1 cellular context compared by ENCODE assay signal in the genomic region with DNA sequence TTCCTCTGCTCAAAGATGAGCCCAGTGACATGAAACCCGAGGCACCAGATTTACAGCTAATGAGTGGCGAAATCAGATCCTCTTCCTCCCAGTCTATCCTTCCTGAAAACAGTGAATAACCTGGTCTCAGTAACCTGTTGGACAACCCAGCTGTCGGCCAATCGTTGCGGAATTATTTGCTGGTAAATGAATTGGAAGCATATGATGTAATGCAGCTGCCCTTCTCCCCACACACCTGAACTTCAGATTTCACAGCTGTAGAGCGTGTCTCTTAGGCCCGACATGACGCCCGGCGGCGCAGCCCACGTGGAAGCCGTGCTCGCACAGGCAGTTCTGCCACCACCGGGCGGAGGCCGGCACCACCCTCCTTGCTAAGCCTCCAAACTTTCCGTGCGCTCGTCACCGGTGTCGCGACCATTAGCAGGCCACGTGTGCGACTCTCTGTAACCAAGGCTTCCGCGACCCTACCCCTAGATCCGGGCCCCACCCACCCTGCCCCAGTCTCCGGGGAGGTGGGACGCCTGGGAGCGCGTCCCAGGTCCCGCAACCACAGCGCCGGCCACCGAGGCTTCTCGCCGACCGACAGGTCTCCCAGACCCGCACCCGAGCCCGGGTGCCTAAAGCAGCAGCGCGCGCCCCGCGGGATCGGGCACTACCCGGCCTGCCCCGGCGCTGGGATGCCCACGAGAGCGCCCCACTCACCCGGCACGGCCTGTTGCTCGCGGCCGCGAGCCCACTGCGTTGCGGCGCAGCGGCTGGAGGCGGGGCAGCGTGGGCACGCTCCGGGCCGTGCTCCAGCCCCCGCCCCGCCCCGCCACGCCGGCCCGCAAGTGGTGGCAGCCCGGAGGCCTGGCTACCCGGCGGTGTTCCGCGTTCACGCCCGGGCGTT.
TF ChIP-seq lines count a peak whose summit lies in the region.

RIOX2 (minus strand) TSS at position 753 of the 889 bp plus-strand sequence. CDS start 4,838 bp downstream, outside the sequence.

TF ChIP-seq in HepG2, 621 proteins besides CTCF, POLR2A, EP300 and RAD21 (continued from another document and continues in another):
- TF ChIP-seq MEF2D (CRISPR knock-in tag; IDR thresholded peaks at IDR 0.05) (0 out of 2 replicates have a peak, but pooled peaks have one; percentile 68), MTA1 (CRISPR knock-in tag; IDR thresholded peaks at IDR 0.05; ENCODE audit: borderline replicate concordance) (no peak), AKAP8 (CRISPR knock-in tag; IDR thresholded peaks at IDR 0.05) (no peak), SNRNP70 (IDR thresholded peaks at IDR 0.05; ENCODE audit: low read depth, low read length) (no peak), RBFOX2 (IDR thresholded peaks at IDR 0.05; ENCODE audit: low read depth, low read length) (peak; percentile 89), SSRP1 (CRISPR knock-in tag; IDR thresholded peaks at IDR 0.05) (no peak), TSC22D2 (CRISPR knock-in tag; IDR thresholded peaks at IDR 0.05; ENCODE audit: borderline replicate concordance) (no peak), HNRNPH1 (optimal IDR thresholded peaks at IDR 0.05; ENCODE audit: low read depth, low read length) (no peak), ARNT2 (CRISPR knock-in tag; IDR thresholded peaks at IDR 0.05; ENCODE audit: low read depth) (peak; percentile 48; the same call in 1 of the 2 replicates), XRCC5 (optimal IDR thresholded peaks at IDR 0.05; ENCODE audit: low read length) (no peak), NFE2 (CRISPR knock-in tag; IDR thresholded peaks at IDR 0.05) (no peak), ATM (IDR thresholded peaks at IDR 0.05; ENCODE audit: borderline replicate concordance) (no peak), ZNF329 (CRISPR knock-in tag; IDR thresholded peaks at IDR 0.05; ENCODE audit: low read depth) (no peak), TBP (CRISPR knock-in tag; IDR thresholded peaks at IDR 0.05) (no peak), SP1 (IDR thresholded peaks at IDR 0.05) (no peak), SP1 (CRISPR knock-in tag; IDR thresholded peaks at IDR 0.05) (no peak), PBX3 (CRISPR knock-in tag; IDR thresholded peaks at IDR 0.05; ENCODE audit: borderline replicate concordance) (no peak), THAP9 (CRISPR knock-in tag; IDR thresholded peaks at IDR 0.05; ENCODE audit: borderline replicate concordance) (peak; percentile 57; the same call in 1 of the 2 replicates), ZNF577 (CRISPR knock-in tag; IDR thresholded peaks at IDR 0.05; ENCODE audit: borderline replicate concordance, low read depth) (no peak), PATZ1 (CRISPR knock-in tag; IDR thresholded peaks at IDR 0.05) (peak; percentile 47; the same call in 1 of the 2 replicates), HNRNPL (IDR thresholded peaks at IDR 0.05; ENCODE audit: low read depth, low read length) (peak; percentile 27; the same call in 1 of the 2 replicates), NR1H2 (CRISPR knock-in tag; IDR thresholded peaks at IDR 0.05; ENCODE audit: borderline replicate concordance, low read depth) (no peak), SAFB2 (CRISPR knock-in tag; IDR thresholded peaks at IDR 0.05; ENCODE audit: borderline replicate concordance, low read depth) (no peak; the same call in none of the 2 replicates), MBD4 (IDR thresholded peaks at IDR 0.05; ENCODE audit: borderline replicate concordance, low read length) (no peak)
- TF ChIP-seq, protein P1, sequence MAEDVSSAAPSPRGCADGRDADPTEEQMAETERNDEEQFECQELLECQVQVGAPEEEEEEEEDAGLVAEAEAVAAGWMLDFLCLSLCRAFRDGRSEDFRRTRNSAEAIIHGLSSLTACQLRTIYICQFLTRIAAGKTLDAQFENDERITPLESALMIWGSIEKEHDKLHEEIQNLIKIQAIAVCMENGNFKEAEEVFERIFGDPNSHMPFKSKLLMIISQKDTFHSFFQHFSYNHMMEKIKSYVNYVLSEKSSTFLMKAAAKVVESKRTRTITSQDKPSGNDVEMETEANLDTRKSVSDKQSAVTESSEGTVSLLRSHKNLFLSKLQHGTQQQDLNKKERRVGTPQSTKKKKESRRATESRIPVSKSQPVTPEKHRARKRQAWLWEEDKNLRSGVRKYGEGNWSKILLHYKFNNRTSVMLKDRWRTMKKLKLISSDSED (CRISPR knock-in tag; IDR thresholded peaks at IDR 0.05), result no peak
- TF ChIP-seq, protein P2, sequence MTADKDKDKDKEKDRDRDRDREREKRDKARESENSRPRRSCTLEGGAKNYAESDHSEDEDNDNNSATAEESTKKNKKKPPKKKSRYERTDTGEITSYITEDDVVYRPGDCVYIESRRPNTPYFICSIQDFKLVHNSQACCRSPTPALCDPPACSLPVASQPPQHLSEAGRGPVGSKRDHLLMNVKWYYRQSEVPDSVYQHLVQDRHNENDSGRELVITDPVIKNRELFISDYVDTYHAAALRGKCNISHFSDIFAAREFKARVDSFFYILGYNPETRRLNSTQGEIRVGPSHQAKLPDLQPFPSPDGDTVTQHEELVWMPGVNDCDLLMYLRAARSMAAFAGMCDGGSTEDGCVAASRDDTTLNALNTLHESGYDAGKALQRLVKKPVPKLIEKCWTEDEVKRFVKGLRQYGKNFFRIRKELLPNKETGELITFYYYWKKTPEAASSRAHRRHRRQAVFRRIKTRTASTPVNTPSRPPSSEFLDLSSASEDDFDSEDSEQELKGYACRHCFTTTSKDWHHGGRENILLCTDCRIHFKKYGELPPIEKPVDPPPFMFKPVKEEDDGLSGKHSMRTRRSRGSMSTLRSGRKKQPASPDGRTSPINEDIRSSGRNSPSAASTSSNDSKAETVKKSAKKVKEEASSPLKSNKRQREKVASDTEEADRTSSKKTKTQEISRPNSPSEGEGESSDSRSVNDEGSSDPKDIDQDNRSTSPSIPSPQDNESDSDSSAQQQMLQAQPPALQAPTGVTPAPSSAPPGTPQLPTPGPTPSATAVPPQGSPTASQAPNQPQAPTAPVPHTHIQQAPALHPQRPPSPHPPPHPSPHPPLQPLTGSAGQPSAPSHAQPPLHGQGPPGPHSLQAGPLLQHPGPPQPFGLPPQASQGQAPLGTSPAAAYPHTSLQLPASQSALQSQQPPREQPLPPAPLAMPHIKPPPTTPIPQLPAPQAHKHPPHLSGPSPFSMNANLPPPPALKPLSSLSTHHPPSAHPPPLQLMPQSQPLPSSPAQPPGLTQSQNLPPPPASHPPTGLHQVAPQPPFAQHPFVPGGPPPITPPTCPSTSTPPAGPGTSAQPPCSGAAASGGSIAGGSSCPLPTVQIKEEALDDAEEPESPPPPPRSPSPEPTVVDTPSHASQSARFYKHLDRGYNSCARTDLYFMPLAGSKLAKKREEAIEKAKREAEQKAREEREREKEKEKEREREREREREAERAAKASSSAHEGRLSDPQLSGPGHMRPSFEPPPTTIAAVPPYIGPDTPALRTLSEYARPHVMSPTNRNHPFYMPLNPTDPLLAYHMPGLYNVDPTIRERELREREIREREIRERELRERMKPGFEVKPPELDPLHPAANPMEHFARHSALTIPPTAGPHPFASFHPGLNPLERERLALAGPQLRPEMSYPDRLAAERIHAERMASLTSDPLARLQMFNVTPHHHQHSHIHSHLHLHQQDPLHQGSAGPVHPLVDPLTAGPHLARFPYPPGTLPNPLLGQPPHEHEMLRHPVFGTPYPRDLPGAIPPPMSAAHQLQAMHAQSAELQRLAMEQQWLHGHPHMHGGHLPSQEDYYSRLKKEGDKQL (CRISPR knock-in tag; IDR thresholded peaks at IDR 0.05; ENCODE audit: low read depth), result no peak
- TF ChIP-seq, protein P3, sequence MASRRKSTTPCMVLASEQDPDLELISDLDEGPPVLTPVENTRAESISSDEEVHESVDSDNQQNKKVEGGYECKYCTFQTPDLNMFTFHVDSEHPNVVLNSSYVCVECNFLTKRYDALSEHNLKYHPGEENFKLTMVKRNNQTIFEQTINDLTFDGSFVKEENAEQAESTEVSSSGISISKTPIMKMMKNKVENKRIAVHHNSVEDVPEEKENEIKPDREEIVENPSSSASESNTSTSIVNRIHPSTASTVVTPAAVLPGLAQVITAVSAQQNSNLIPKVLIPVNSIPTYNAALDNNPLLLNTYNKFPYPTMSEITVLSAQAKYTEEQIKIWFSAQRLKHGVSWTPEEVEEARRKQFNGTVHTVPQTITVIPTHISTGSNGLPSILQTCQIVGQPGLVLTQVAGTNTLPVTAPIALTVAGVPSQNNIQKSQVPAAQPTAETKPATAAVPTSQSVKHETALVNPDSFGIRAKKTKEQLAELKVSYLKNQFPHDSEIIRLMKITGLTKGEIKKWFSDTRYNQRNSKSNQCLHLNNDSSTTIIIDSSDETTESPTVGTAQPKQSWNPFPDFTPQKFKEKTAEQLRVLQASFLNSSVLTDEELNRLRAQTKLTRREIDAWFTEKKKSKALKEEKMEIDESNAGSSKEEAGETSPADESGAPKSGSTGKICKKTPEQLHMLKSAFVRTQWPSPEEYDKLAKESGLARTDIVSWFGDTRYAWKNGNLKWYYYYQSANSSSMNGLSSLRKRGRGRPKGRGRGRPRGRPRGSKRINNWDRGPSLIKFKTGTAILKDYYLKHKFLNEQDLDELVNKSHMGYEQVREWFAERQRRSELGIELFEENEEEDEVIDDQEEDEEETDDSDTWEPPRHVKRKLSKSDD (CRISPR knock-in tag; IDR thresholded peaks at IDR 0.05; ENCODE audit: low read depth), result no peak
- TF ChIP-seq, protein P4, sequence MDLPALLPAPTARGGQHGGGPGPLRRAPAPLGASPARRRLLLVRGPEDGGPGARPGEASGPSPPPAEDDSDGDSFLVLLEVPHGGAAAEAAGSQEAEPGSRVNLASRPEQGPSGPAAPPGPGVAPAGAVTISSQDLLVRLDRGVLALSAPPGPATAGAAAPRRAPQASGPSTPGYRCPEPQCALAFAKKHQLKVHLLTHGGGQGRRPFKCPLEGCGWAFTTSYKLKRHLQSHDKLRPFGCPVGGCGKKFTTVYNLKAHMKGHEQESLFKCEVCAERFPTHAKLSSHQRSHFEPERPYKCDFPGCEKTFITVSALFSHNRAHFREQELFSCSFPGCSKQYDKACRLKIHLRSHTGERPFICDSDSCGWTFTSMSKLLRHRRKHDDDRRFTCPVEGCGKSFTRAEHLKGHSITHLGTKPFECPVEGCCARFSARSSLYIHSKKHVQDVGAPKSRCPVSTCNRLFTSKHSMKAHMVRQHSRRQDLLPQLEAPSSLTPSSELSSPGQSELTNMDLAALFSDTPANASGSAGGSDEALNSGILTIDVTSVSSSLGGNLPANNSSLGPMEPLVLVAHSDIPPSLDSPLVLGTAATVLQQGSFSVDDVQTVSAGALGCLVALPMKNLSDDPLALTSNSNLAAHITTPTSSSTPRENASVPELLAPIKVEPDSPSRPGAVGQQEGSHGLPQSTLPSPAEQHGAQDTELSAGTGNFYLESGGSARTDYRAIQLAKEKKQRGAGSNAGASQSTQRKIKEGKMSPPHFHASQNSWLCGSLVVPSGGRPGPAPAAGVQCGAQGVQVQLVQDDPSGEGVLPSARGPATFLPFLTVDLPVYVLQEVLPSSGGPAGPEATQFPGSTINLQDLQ (CRISPR knock-in tag; IDR thresholded peaks at IDR 0.05), result no peak
- TF ChIP-seq, protein P5, sequence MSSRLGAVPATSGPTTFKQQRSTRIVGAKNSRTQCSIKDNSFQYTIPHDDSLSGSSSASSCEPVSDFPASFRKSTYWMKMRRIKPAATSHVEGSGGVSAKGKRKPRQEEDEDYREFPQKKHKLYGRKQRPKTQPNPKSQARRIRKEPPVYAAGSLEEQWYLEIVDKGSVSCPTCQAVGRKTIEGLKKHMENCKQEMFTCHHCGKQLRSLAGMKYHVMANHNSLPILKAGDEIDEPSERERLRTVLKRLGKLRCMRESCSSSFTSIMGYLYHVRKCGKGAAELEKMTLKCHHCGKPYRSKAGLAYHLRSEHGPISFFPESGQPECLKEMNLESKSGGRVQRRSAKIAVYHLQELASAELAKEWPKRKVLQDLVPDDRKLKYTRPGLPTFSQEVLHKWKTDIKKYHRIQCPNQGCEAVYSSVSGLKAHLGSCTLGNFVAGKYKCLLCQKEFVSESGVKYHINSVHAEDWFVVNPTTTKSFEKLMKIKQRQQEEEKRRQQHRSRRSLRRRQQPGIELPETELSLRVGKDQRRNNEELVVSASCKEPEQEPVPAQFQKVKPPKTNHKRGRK (CRISPR knock-in tag; IDR thresholded peaks at IDR 0.05), result no peak
